ENCODE assay signal across 8 cellular contexts in genomic region chr6:99424761-99425646, GRCh38. TPM values are rescaled to one million over a fixed set of nuclear protein-coding genes. Genes with fewer than 3 reads are reported as not detected.
A peak's percentile ranks its signal among the peaks of the same experiment; 100 is the strongest.
DNase-seq lines count a peak whose midpoint lies in the region; ATAC-seq and TF ChIP-seq lines count a peak whose summit lies in the region.

A gene with protein sequence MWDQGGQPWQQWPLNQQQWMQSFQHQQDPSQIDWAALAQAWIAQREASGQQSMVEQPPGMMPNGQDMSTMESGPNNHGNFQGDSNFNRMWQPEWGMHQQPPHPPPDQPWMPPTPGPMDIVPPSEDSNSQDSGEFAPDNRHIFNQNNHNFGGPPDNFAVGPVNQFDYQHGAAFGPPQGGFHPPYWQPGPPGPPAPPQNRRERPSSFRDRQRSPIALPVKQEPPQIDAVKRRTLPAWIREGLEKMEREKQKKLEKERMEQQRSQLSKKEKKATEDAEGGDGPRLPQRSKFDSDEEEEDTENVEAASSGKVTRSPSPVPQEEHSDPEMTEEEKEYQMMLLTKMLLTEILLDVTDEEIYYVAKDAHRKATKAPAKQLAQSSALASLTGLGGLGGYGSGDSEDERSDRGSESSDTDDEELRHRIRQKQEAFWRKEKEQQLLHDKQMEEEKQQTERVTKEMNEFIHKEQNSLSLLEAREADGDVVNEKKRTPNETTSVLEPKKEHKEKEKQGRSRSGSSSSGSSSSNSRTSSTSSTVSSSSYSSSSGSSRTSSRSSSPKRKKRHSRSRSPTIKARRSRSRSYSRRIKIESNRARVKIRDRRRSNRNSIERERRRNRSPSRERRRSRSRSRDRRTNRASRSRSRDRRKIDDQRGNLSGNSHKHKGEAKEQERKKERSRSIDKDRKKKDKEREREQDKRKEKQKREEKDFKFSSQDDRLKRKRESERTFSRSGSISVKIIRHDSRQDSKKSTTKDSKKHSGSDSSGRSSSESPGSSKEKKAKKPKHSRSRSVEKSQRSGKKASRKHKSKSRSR (minus strand): TSS chr6:99425308. CDS start chr6:99414659, 10,649 bp downstream.

- peak within 1 kb of the TSS; percentile 98 for H3K27ac Mint-ChIP-seq in activated CD4-positive, alpha-beta memory T cell treated with anti-CD3 and anti-CD28 coated beads for 36 hours

- TF ChIP-seq CTCF in dorsolateral prefrontal cortex (IDR thresholded peaks at IDR 0.05 in 54 of 56, conservative IDR thresholded peaks at IDR 0.05 in 2 of 56; ENCODE audit: low read depth in 1 of 56, partially characterized antibody in 56 of 56) (peak in 10 of 56 donors; percentile 2 to 17 (median 9)), liver (IDR thresholded peaks at IDR 0.05; ENCODE audit: low read depth, low read length, missing input control) (no peak)

- no peaks in the 10 kb centered on the region for H3K9me3 Mint-ChIP-seq in activated CD4-positive, alpha-beta memory T cell treated with anti-CD3 and anti-CD28 coated beads for 36 hours

- ATAC-seq in GM19438 (IDR thresholded peaks at IDR 0.05; ENCODE audit: low read depth, unreplicated experiment), result peak; percentile 90
- peak; percentile 78 for ATAC-seq in HG03575 (IDR thresholded peaks at IDR 0.05; ENCODE audit: extremely low read depth, insufficient number of reproducible peaks, low FRiP score, unreplicated experiment)

- H3K4me3 Mint-ChIP-seq in activated CD4-positive, alpha-beta memory T cell treated with anti-CD3 and anti-CD28 coated beads for 36 hours, result peak within 1 kb of the TSS; percentile 82

- under 1% methylated on average over 53 of the region's 53 CpGs for WGBS in liver

- H3K27me3 Mint-ChIP-seq in activated CD4-positive, alpha-beta memory T cell treated with anti-CD3 and anti-CD28 coated beads for 36 hours, result no peaks in the 10 kb centered on the region

- peaks cover 28% of the 10 kb centered on the region for H3K36me3 Mint-ChIP-seq in activated CD4-positive, alpha-beta memory T cell treated with anti-CD3 and anti-CD28 coated beads for 36 hours

- peaks cover 3 to 43% (median 36%) of the 10 kb centered on the region in 4 donors for H3K4me1 ChIP-seq in liver (ENCODE audit: control insufficient read depth in 4 of 4, insufficient read depth in 4 of 4, low read length in 3 of 4)

- H3K27ac ChIP-seq in dorsolateral prefrontal cortex (peak within 1 kb of the TSS; percentile 93 to 100 (median 99)), liver (ENCODE audit: low read depth in 1 of 2, low read length in 2 of 2) (peak within 1 kb of the TSS; percentile 97)

- H3K4me1 Mint-ChIP-seq in activated CD4-positive, alpha-beta memory T cell treated with anti-CD3 and anti-CD28 coated beads for 36 hours (ENCODE audit: low read depth), result peaks cover 63% of the 10 kb centered on the region

- CTCF ChIA-PET in activated CD4-positive, alpha-beta memory T cell treated with anti-CD3 and anti-CD28 coated beads for 36 hours (lab: Charles Lee), result interaction anchor here (0.8 to 2.4 kb wide), 12 partner anchors 8 to 96 kb away, joined by 3 to 31 read pairs (median 5); partner anchors contain the start of gene COQ3

- intact Hi-C loops in activated CD4-positive, alpha-beta memory T cell treated with anti-CD3 and anti-CD28 coated beads for 36 hours (cut with micrococcal nuclease), result loop anchor here (1.0 to 5.0 kb wide), 7 partner anchors 32 to 478 kb away; partner anchors contain the start of genes CCNC, FBXL4 and USP45
- intact Hi-C loops in dorsolateral prefrontal cortex (cut with DNase I), result loop anchor here (2.0 to 10.0 kb wide), 4 partner anchors 30 to 90 kb away; partner anchors contain the start of genes COQ3 (in 2 of the 2), FAXC (in 1 of the 2) and USP45 (in 1 of the 2)

- POLR2A ChIA-PET in activated CD4-positive, alpha-beta memory T cell treated with anti-CD3 and anti-CD28 coated beads for 36 hours (lab: Charles Lee), result interaction anchor here (1.0 to 1.6 kb wide), 5 partner anchors 8 to 97 kb away, joined by 3 to 5 read pairs (median 4); partner anchors contain the start of genes COQ3 and USP45

- no peaks in the 10 kb centered on the region for H3K27me3 ChIP-seq in dorsolateral prefrontal cortex
- no peaks in the 10 kb centered on the region for H3K27me3 ChIP-seq in liver (ENCODE audit: control insufficient read depth in 4 of 4, insufficient read depth in 4 of 4, low read length in 3 of 4)

- TF ChIP-seq RAD21 in liver (IDR thresholded peaks at IDR 0.05), result no peak

- peak within 1 kb of the TSS; percentile 64 to 100 (median 89) for H3K4me3 ChIP-seq in dorsolateral prefrontal cortex
- H3K4me3 ChIP-seq in liver (ENCODE audit: low read depth in 1 of 3, low read length in 3 of 3), result peak within 1 kb of the TSS; percentile 60 to 94 (median 75)

- H3K9me3 ChIP-seq in liver (ENCODE audit: control insufficient read depth in 4 of 4, low read length in 3 of 4), result no peaks in the 10 kb centered on the region

- peak within 1 kb of the TSS; percentile 93 to 95 for H3K9ac ChIP-seq in liver (ENCODE audit: low read depth in 1 of 2, low read length in 2 of 2)

- peak; percentile 98 for DNase-seq in CD1c-positive myeloid dendritic cell (ENCODE audit: extremely low spot score)
- peak; percentile 92 for DNase-seq in NCI-H82 treated with DMSO at 0.1 percent for 48 hours (lab: John Stamatoyannopoulos, UW; ENCODE audit: unreplicated experiment)
- peak; percentile 91 for DNase-seq in activated CD4-positive, alpha-beta memory T cell treated with anti-CD3 and anti-CD28 coated beads for 36 hours
- DNase-seq in dorsolateral prefrontal cortex, result peak; percentile 66 to 97 (median 88)
- peak; percentile 90 for DNase-seq in stimulated activated CD4-positive, alpha-beta T cell treated with anti-CD3 and anti-CD28 coated beads, Interleukin-4, amount 100 ng/mL, for 24 hours

- no peaks in the 10 kb centered on the region for H3K36me3 ChIP-seq in liver (ENCODE audit: control insufficient read depth in 4 of 4, insufficient read depth in 3 of 4, low read depth in 1 of 4, low read length in 3 of 4)

TF ChIP-seq in liver, 16 proteins besides CTCF, POLR2A, EP300 and RAD21 (continues in another document):
- TF ChIP-seq GABPA (IDR thresholded peaks at IDR 0.05 in 1 of 2, conservative IDR thresholded peaks at IDR 0.05 in 1 of 2) (peak; percentile 85 to 95), HNF4A (conservative IDR thresholded peaks at IDR 0.05) (no peak), YY1 (IDR thresholded peaks at IDR 0.05) (peak; percentile 100), TAF1 (conservative IDR thresholded peaks at IDR 0.05) (peak; percentile 63), EGR1 (IDR thresholded peaks at IDR 0.05; ENCODE audit: low read depth in 2 of 2) (peak; percentile 8 to 49), FOXA1 (IDR thresholded peaks at IDR 0.05) (no peak), RXRA (IDR thresholded peaks at IDR 0.05) (no peak), HNF4G (IDR thresholded peaks at IDR 0.05) (no peak), MAX (IDR thresholded peaks at IDR 0.05) (peak; percentile 67), JUND (IDR thresholded peaks at IDR 0.05) (no peak), NR2F2 (IDR thresholded peaks at IDR 0.05) (no peak), FOXA2 (IDR thresholded peaks at IDR 0.05) (peak; percentile 34)
- TF ChIP-seq, protein P1, sequence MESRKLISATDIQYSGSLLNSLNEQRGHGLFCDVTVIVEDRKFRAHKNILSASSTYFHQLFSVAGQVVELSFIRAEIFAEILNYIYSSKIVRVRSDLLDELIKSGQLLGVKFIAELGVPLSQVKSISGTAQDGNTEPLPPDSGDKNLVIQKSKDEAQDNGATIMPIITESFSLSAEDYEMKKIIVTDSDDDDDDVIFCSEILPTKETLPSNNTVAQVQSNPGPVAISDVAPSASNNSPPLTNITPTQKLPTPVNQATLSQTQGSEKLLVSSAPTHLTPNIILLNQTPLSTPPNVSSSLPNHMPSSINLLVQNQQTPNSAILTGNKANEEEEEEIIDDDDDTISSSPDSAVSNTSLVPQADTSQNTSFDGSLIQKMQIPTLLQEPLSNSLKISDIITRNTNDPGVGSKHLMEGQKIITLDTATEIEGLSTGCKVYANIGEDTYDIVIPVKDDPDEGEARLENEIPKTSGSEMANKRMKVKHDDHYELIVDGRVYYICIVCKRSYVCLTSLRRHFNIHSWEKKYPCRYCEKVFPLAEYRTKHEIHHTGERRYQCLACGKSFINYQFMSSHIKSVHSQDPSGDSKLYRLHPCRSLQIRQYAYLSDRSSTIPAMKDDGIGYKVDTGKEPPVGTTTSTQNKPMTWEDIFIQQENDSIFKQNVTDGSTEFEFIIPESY (IDR thresholded peaks at IDR 0.05), result no peak
- TF ChIP-seq, protein P2, sequence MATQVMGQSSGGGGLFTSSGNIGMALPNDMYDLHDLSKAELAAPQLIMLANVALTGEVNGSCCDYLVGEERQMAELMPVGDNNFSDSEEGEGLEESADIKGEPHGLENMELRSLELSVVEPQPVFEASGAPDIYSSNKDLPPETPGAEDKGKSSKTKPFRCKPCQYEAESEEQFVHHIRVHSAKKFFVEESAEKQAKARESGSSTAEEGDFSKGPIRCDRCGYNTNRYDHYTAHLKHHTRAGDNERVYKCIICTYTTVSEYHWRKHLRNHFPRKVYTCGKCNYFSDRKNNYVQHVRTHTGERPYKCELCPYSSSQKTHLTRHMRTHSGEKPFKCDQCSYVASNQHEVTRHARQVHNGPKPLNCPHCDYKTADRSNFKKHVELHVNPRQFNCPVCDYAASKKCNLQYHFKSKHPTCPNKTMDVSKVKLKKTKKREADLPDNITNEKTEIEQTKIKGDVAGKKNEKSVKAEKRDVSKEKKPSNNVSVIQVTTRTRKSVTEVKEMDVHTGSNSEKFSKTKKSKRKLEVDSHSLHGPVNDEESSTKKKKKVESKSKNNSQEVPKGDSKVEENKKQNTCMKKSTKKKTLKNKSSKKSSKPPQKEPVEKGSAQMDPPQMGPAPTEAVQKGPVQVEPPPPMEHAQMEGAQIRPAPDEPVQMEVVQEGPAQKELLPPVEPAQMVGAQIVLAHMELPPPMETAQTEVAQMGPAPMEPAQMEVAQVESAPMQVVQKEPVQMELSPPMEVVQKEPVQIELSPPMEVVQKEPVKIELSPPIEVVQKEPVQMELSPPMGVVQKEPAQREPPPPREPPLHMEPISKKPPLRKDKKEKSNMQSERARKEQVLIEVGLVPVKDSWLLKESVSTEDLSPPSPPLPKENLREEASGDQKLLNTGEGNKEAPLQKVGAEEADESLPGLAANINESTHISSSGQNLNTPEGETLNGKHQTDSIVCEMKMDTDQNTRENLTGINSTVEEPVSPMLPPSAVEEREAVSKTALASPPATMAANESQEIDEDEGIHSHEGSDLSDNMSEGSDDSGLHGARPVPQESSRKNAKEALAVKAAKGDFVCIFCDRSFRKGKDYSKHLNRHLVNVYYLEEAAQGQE (IDR thresholded peaks at IDR 0.05), result peak; percentile 68

RNA-seq across cellular contexts. Expression of the gene that starts here (rescaled TPM):
- total RNA-seq in activated CD4-positive, alpha-beta memory T cell treated with anti-CD3 and anti-CD28 coated beads for 36 hours, result 100 to 1,000 TPM; 101 to 115 TPM
- total RNA-seq in dorsolateral prefrontal cortex, result 100 to 1,000 TPM; 139 to 271 (median 192) TPM
- 10 to 100 TPM; 34.4 to 88.7 TPM for total RNA-seq in liver
- 10 to 100 TPM in 1 of 2 donors, 1 to 10 TPM in 1; 9.8 to 62.3 TPM for polyA plus RNA-seq in liver

Comparison
In these comparisons a context has a peak if more than half of its experiments do, and no peak if none do; other contexts are left out.
1. Peak in every context shown above with its lines: DNase-seq, ATAC-seq, H3K4me3 ChIP-seq and H3K27ac ChIP-seq.